ENCODE assay signal across 8 cellular contexts in genomic region chr3:16512435-16513140, GRCh38. TPM values are rescaled to one million over a fixed set of nuclear protein-coding genes. Genes with fewer than 3 reads are reported as not detected.
DNase-seq lines count a peak whose midpoint lies in the region; TF ChIP-seq lines count a peak whose summit lies in the region.

No MANE protein-coding gene starts in this region.

- no peaks in the 10 kb centered on the region for H3K4me1 ChIP-seq in parathyroid adenoma

- peak; percentile 11 for TF ChIP-seq CTCF in GM06990 (IDR thresholded peaks at IDR 0.05; ENCODE audit: insufficient read depth, low read length, poor library complexity, severe bottlenecking)
- TF ChIP-seq CTCF in parathyroid adenoma (IDR thresholded peaks at IDR 0.05) = no peak

- no peaks in the 10 kb centered on the region for H3K79me2 ChIP-seq in parathyroid adenoma

- H3K4me3 ChIP-seq in GM06990 (replicated peaks; ENCODE audit: low read depth, low read length) (peak overlapping the region; percentile 82), H7 (ENCODE audit: insufficient read depth, low read depth, low read length) (peak overlapping the region; percentile 62), parathyroid adenoma (ENCODE audit: low read depth, low read length) (peak overlapping the region; percentile 58)

- H3K9me3 Mint-ChIP-seq in activated T-helper 2 cell treated with anti-CD3 and anti-CD28 coated beads, Interferon-gamma antibody, Interleukin-2, Interleukin-4, amounts not matched to agents 10 μg/mL and 5 μg/mL and 100 μg/mL, durations not matched to agents 14 hours and 24 hours and 36 hours = no peaks in the 10 kb centered on the region

- DNase-seq in GM06990 (ENCODE audit: extremely low read depth, insufficient read length) (peak; percentile 79), H7 (peak; percentile 74), NOMO-1 treated with DMSO at 0.1 percent for 48 hours (lab: John Stamatoyannopoulos, UW; ENCODE audit: unreplicated experiment) (peak; percentile 27), glomerular visceral epithelial cell (ENCODE audit: extremely low spot score) (peak; percentile 33), NCI-H226 (no peak), NCI-H2107 treated with DMSO at 0.1 percent for 48 hours (lab: John Stamatoyannopoulos, UW; ENCODE audit: unreplicated experiment) (no peak)
- peak; percentile 39 for DNase-seq in activated T-helper 2 cell treated with anti-CD3 and anti-CD28 coated beads, Interferon-gamma antibody, Interleukin-2, Interleukin-4, amounts not matched to agents 10 μg/mL and 5 μg/mL and 100 μg/mL, durations not matched to agents 14 hours and 24 hours and 36 hours (ENCODE audit: low spot score)

- H3K27me3 ChIP-seq in GM06990 (replicated peaks; ENCODE audit: control insufficient read depth, insufficient read depth, low read length) = no peaks in the 10 kb centered on the region
- peaks cover 40% of the 10 kb centered on the region for H3K27me3 ChIP-seq in H7 (ENCODE audit: control insufficient read depth, insufficient read depth, low read length)
- H3K27me3 ChIP-seq in parathyroid adenoma (ENCODE audit: control insufficient read depth, insufficient read depth, low read length) = peaks cover 5% of the 10 kb centered on the region

- peaks cover 74% of the 10 kb centered on the region for H3K4me1 Mint-ChIP-seq in activated T-helper 2 cell treated with anti-CD3 and anti-CD28 coated beads, Interferon-gamma antibody, Interleukin-2, Interleukin-4, amounts not matched to agents 10 μg/mL and 5 μg/mL and 100 μg/mL, durations not matched to agents 14 hours and 24 hours and 36 hours (ENCODE audit: low read depth)

- no peaks in the 10 kb centered on the region for H3K36me3 ChIP-seq in GM06990 (ENCODE audit: control insufficient read depth, insufficient read depth, low read length)
- H3K36me3 ChIP-seq in H7 (replicated peaks; ENCODE audit: control insufficient read depth, insufficient read depth, low read length) = no peaks in the 10 kb centered on the region
- H3K36me3 ChIP-seq in parathyroid adenoma (ENCODE audit: control insufficient read depth, insufficient read depth, low read length) = no peaks in the 10 kb centered on the region

- no peak overlapping the region for H2AFZ ChIP-seq in parathyroid adenoma

- H3K9ac ChIP-seq in parathyroid adenoma = no peak overlapping the region

- H3K27me3 Mint-ChIP-seq in activated T-helper 2 cell treated with anti-CD3 and anti-CD28 coated beads, Interferon-gamma antibody, Interleukin-2, Interleukin-4, amounts not matched to agents 10 μg/mL and 5 μg/mL and 100 μg/mL, durations not matched to agents 14 hours and 24 hours and 36 hours (ENCODE audit: low read depth) = no peaks in the 10 kb centered on the region

- intact Hi-C loops in activated T-helper 2 cell treated with anti-CD3 and anti-CD28 coated beads, Interferon-gamma antibody, Interleukin-2, Interleukin-4, amounts not matched to agents 10 μg/mL and 5 μg/mL and 100 μg/mL, durations not matched to agents 14 hours and 24 hours and 36 hours (cut with micrococcal nuclease) = loop anchor here (1.0 to 10.0 kb wide), 8 partner anchors 9 to 1912 kb away; partner anchors contain the start of genes DPH3, OXNAD1 and SATB1

- H3K9me3 ChIP-seq in parathyroid adenoma (ENCODE audit: control insufficient read depth, low read length) = no peaks in the 10 kb centered on the region

- peak overlapping the region; percentile 91 for H3K4me3 Mint-ChIP-seq in activated T-helper 2 cell treated with anti-CD3 and anti-CD28 coated beads, Interferon-gamma antibody, Interleukin-2, Interleukin-4, amounts not matched to agents 10 μg/mL and 5 μg/mL and 100 μg/mL, durations not matched to agents 14 hours and 24 hours and 36 hours (ENCODE audit: low read depth)

- peak overlapping the region; percentile 54 for H3K27ac ChIP-seq in parathyroid adenoma

- peak overlapping the region; percentile 70 for H3K4me2 ChIP-seq in parathyroid adenoma (ENCODE audit: low read length)

- H3K27ac Mint-ChIP-seq in activated T-helper 2 cell treated with anti-CD3 and anti-CD28 coated beads, Interferon-gamma antibody, Interleukin-2, Interleukin-4, amounts not matched to agents 10 μg/mL and 5 μg/mL and 100 μg/mL, durations not matched to agents 14 hours and 24 hours and 36 hours = peak overlapping the region; percentile 85

- H3K36me3 Mint-ChIP-seq in activated T-helper 2 cell treated with anti-CD3 and anti-CD28 coated beads, Interferon-gamma antibody, Interleukin-2, Interleukin-4, amounts not matched to agents 10 μg/mL and 5 μg/mL and 100 μg/mL, durations not matched to agents 14 hours and 24 hours and 36 hours (ENCODE audit: low read depth) = peaks cover 33% of the 10 kb centered on the region

RNA-seq across cellular contexts. Expression of gene RFTN1, which starts 0.9 kb away (rescaled TPM):
- total RNA-seq in H7 (2014; rRNA removed; shearing (Covaris generic)) = 0.81 and 0.90 TPM in 2 replicates
- total RNA-seq in activated T-helper 2 cell treated with anti-CD3 and anti-CD28 coated beads, Interferon-gamma antibody, Interleukin-2, Interleukin-4, amounts not matched to agents 10 μg/mL and 5 μg/mL and 100 μg/mL, durations not matched to agents 14 hours and 24 hours and 36 hours = 90.4 and 93.7 TPM in 2 replicates

Comparison
In these comparisons a context has a peak if more than half of its experiments do, and no peak if none do; other contexts are left out.
1. DNase-seq: peak in GM06990 (single experiment), H7 (single experiment), NOMO-1 treated with DMSO at 0.1 percent for 48 hours (single experiment), activated T-helper 2 cell treated with anti-CD3 and anti-CD28 coated beads, Interferon-gamma antibody, Interleukin-2, Interleukin-4, amounts not matched to agents 10 μg/mL and 5 μg/mL and 100 μg/mL, durations not matched to agents 14 hours and 24 hours and 36 hours (single experiment) and glomerular visceral epithelial cell (single experiment); none in NCI-H226 (single experiment) and NCI-H2107 treated with DMSO at 0.1 percent for 48 hours (single experiment).
2. RNA of gene RFTN1, which starts 0.9 kb away (total RNA-seq): 90.4 to 93.7 TPM in activated T-helper 2 cell treated with anti-CD3 and anti-CD28 coated beads, Interferon-gamma antibody, Interleukin-2, Interleukin-4, amounts not matched to agents 10 μg/mL and 5 μg/mL and 100 μg/mL, durations not matched to agents 14 hours and 24 hours and 36 hours; 0.81 to 0.90 TPM in H7; every median in the first group is over 10 times any median in the second.
3. Peak in every context shown above with its lines, with median percentiles within 50 percentile points of each other: H3K4me3 ChIP-seq.